1 cellular context compared by ENCODE assay signal in the genomic region with DNA sequence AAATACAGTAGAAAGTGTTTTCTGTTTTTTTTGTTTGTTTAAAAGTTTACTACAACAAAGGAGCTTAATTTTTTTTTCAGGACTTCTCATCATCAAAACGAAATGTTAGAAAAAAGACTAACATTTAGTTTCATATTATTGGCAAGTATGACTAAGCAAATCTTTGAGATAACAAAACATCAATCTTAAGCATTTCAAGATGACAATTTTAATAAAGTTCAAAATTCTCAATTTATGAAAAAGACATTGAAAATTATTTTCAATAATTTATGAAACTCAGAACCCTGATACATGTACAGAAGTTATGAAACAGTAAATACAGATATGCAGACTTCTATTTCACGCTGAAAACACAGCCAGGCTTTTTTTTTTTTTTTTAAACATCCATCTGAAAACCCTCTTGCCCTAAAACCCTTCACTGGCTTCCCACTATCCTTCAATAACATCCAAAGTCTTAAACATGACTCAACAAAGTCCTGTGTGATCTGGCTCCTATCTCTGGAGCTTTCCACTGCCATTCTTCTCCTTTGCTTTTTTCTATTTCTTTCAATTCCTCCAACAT.
TF ChIP-seq lines count a peak whose summit lies in the region.

No MANE protein-coding gene starts in this region.

TF ChIP-seq in SK-N-SH, 30 proteins besides CTCF, POLR2A, EP300 and RAD21 (continued from another document):
- TF ChIP-seq, protein P1, sequence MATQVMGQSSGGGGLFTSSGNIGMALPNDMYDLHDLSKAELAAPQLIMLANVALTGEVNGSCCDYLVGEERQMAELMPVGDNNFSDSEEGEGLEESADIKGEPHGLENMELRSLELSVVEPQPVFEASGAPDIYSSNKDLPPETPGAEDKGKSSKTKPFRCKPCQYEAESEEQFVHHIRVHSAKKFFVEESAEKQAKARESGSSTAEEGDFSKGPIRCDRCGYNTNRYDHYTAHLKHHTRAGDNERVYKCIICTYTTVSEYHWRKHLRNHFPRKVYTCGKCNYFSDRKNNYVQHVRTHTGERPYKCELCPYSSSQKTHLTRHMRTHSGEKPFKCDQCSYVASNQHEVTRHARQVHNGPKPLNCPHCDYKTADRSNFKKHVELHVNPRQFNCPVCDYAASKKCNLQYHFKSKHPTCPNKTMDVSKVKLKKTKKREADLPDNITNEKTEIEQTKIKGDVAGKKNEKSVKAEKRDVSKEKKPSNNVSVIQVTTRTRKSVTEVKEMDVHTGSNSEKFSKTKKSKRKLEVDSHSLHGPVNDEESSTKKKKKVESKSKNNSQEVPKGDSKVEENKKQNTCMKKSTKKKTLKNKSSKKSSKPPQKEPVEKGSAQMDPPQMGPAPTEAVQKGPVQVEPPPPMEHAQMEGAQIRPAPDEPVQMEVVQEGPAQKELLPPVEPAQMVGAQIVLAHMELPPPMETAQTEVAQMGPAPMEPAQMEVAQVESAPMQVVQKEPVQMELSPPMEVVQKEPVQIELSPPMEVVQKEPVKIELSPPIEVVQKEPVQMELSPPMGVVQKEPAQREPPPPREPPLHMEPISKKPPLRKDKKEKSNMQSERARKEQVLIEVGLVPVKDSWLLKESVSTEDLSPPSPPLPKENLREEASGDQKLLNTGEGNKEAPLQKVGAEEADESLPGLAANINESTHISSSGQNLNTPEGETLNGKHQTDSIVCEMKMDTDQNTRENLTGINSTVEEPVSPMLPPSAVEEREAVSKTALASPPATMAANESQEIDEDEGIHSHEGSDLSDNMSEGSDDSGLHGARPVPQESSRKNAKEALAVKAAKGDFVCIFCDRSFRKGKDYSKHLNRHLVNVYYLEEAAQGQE (IDR thresholded peaks at IDR 0.05; ENCODE audit: low read depth, low read length) = no peak
- TF ChIP-seq SMC3 (IDR thresholded peaks at IDR 0.05; ENCODE audit: low read depth, low read length) (no peak), TAF1 (IDR thresholded peaks at IDR 0.05; ENCODE audit: borderline replicate concordance, low read depth, low read length) (no peak), FOXM1 (IDR thresholded peaks at IDR 0.05; ENCODE audit: low read depth) (no peak)
- TF ChIP-seq, protein P2, sequence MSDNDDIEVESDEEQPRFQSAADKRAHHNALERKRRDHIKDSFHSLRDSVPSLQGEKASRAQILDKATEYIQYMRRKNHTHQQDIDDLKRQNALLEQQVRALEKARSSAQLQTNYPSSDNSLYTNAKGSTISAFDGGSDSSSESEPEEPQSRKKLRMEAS (IDR thresholded peaks at IDR 0.05; ENCODE audit: low read depth) = no peak
